Comparison of ENCODE assay signal across 1 cellular context in the genomic region with DNA sequence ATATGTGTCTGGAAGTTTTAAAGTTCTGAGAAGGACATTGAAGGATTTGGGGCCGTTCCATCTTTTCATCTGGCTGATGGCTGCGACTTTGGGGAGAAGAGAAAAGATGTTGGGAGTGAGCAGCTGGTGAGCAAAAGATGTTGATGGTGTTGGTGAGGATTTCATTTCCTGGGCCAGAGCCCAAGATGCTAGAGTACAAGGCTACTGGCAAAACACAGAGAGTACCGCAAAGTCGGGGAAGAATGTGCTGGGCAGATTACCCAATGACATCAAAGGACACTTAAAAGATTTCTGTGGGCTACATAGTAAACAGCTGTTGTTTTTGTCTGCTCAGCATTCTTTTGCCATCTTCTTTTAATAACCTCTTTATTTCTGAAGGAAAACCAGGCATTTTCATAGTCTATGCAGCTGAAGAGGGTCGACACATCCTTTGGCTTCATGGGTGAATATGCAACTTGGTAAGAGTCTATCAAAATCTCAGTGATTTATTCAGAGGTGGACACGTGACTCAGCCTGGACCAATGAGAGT.
TF ChIP-seq lines count a peak whose summit lies in the region.

No MANE protein-coding gene starts in this region.

TF ChIP-seq in IMR-90, 13 proteins besides CTCF, POLR2A, EP300 and RAD21 (continued from another document):
- TF ChIP-seq, protein P1, sequence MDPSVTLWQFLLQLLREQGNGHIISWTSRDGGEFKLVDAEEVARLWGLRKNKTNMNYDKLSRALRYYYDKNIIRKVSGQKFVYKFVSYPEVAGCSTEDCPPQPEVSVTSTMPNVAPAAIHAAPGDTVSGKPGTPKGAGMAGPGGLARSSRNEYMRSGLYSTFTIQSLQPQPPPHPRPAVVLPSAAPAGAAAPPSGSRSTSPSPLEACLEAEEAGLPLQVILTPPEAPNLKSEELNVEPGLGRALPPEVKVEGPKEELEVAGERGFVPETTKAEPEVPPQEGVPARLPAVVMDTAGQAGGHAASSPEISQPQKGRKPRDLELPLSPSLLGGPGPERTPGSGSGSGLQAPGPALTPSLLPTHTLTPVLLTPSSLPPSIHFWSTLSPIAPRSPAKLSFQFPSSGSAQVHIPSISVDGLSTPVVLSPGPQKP (IDR thresholded peaks at IDR 0.05; ENCODE audit: borderline replicate concordance, low read depth, low read length) = no peak
- TF ChIP-seq SMC3 (IDR thresholded peaks at IDR 0.05; ENCODE audit: low read depth, low read length) (no peak), CHD1 (IDR thresholded peaks at IDR 0.05; ENCODE audit: low read depth, low read length) (no peak)
TF ChIP-seq in IMR-90: peak in this region for 2.
